ENCODE assay signal across 23 cellular contexts in the genomic region with DNA sequence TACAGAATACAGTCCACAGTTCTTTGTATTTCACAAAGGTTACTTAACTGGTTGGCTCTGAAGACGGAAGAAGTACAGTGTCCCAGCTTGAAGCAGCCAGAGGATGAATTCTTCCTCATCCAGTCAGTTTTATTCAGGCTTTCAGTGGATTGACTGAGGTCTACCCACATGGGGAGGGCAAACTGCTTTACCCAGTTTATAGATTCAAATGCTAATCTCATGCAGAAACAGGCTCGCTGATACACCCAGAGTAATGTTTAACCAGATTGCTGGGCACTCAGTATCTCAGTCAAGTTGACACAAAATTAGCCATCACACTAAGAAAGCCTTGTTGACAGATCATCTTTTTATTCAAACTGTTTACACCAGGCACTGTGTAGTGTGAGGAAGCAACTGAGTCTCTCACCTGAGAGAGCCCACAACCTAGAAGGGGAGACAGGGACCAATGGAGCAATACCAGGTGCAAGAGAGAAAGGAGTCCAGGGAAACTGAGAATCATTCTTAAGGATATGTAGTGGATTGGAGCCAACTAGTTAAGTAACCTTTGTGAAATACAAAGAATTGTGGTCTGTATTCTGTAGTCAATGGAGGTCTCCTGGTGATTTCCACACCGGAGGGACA.
"Had no signal": no experiment of that assay in that cellular context is flagged by ENCODE, and none has a peak within 500 bp of the region (broad histone marks: within the 10 kb centered on the region; RNA-seq: fewer than 3 reads in every experiment).

No MANE protein-coding gene starts in this region.

- H3K27me3 ChIP-seq: ascending aorta, body of pancreas, Peyer's patch, SJSA1 had no signal

- H3K4me3 Mint-ChIP-seq: activated CD8-positive, alpha-beta T cell treated with anti-CD3 and anti-CD28 coated beads, Interleukin-2, amount 10 ng/mL, durations not matched to agents 7 days and 5 days; activated naive CD8-positive, alpha-beta T cell treated with anti-CD3 and anti-CD28 coated beads, Interleukin-2, amount 50 U/mL, for 24 hours; T-helper 1 cell treated with Interleukin-12 subunit alpha and Interleukin-12 subunit beta and Interleukin-4 antibody, amounts not matched to agents 30 μg/mL and 1 μg/mL, for 36 hours had no signal

- H3K27ac ChIP-seq: ascending aorta, body of pancreas, Peyer's patch, RWPE1, SJSA1 had no signal

- H3K4me3 ChIP-seq: ascending aorta, body of pancreas, Peyer's patch, SJSA1 had no signal

- H3K9me3 Mint-ChIP-seq: activated naive CD8-positive, alpha-beta T cell treated with anti-CD3 and anti-CD28 coated beads, Interleukin-2, amount 50 U/mL, for 24 hours; T-helper 1 cell treated with Interleukin-12 subunit alpha and Interleukin-12 subunit beta and Interleukin-4 antibody, amounts not matched to agents 30 μg/mL and 1 μg/mL, for 36 hours had no signal

- H3K9me3 ChIP-seq: ascending aorta, body of pancreas, Peyer's patch, SJSA1 had no signal

- H3K4me1 ChIP-seq: ascending aorta, body of pancreas, Peyer's patch had no signal

- H3K27me3 Mint-ChIP-seq: activated naive CD8-positive, alpha-beta T cell treated with anti-CD3 and anti-CD28 coated beads, Interleukin-2, amount 50 U/mL, for 24 hours had no signal

- H3K4me1 Mint-ChIP-seq: activated naive CD8-positive, alpha-beta T cell treated with anti-CD3 and anti-CD28 coated beads, Interleukin-2, amount 50 U/mL, for 24 hours had no signal

- DNase-seq: activated CD4-positive, alpha-beta T cell treated with anti-CD3 and anti-CD28 coated beads for 48 hours; activated CD4-positive, alpha-beta T cell treated with anti-CD3 and anti-CD28 coated beads, Interleukin-2, amount 50 U/mL, for 4 hours; activated CD4-positive, CD25-positive, alpha-beta regulatory T cell treated with anti-CD3 and anti-CD28 coated beads, Interleukin-2, amount 50 U/mL, for 72 hours; activated CD8-positive, alpha-beta memory T cell treated with anti-CD3 and anti-CD28 coated beads, Interleukin-2, amount 50 U/mL, for 48 hours; activated CD8-positive, alpha-beta T cell treated with anti-CD3 and anti-CD28 coated beads, Interleukin-2, amount 10 ng/mL, durations not matched to agents 7 days and 5 days; activated naive CD4-positive, alpha-beta T cell treated with anti-CD3 and anti-CD28 coated beads, Interleukin-2, amount 50 U/mL, for 16 hours; activated naive CD8-positive, alpha-beta T cell treated with anti-CD3 and anti-CD28 coated beads, Interleukin-2, amount 50 U/mL, for 24 hours; activated T-cell treated with anti-CD3 and anti-CD28 coated beads, Interleukin-2, amount 50 U/mL, for 1 hour; amniotic stem cell; body of pancreas; NCI-H1048; NCI-H2029; NCI-H2107; NCI-H2171 treated with DMSO at 0.1 percent for 48 hours; NCI-H226; NCI-H526 treated with DMSO at 0.1 percent for 48 hours; NK-92 treated with Interleukin-12 subunit alpha and Interleukin-12 subunit beta, amount 100 ng/mL, for 24 hours; Peyer's patch; SHP77 had no signal

- H3K27ac Mint-ChIP-seq: activated CD8-positive, alpha-beta T cell treated with anti-CD3 and anti-CD28 coated beads, Interleukin-2, amount 10 ng/mL, durations not matched to agents 7 days and 5 days; activated naive CD8-positive, alpha-beta T cell treated with anti-CD3 and anti-CD28 coated beads, Interleukin-2, amount 50 U/mL, for 24 hours; T-helper 1 cell treated with Interleukin-12 subunit alpha and Interleukin-12 subunit beta and Interleukin-4 antibody, amounts not matched to agents 30 μg/mL and 1 μg/mL, for 36 hours had no signal
